Comparison of ENCODE assay signal across 9 cellular contexts in genomic region chr1:46517010-46517600, GRCh38. TPM values are rescaled to one million over a fixed set of nuclear protein-coding genes. Genes with fewer than 3 reads are reported as not detected.
DNase-seq lines count a peak whose midpoint lies in the region; TF ChIP-seq lines count a peak whose summit lies in the region.
"Had no signal": no experiment of that assay in that cellular context is flagged by ENCODE, and none has a peak within 500 bp of the region (broad histone marks: within the 10 kb centered on the region; RNA-seq: fewer than 3 reads in every experiment).

No MANE protein-coding gene starts in this region.

- peak; percentile 93 for DNase-seq in NCI-H510A (lab: John Stamatoyannopoulos, UW)
- DNase-seq in esophagus squamous epithelium (lab: John Stamatoyannopoulos, UW): no peak
- peak; percentile 82 for DNase-seq in transverse colon
- DNase-seq in MG63: no peak
- no peak for DNase-seq in testis
- no peak for DNase-seq in HFFc6
- DNase-seq: foreskin melanocyte had no signal

- H3K4me3 Mint-ChIP-seq in HFFc6: no peak overlapping the region

- 7 to 13% methylated on average over 7 of the region's 10 CpGs for WGBS in esophagus squamous epithelium, 2 donors
- WGBS in transverse colon (ENCODE audit: low coverage in 1 of 2), 2 donors: 10 to 33% methylated on average over 1 to 10 of the region's 10 CpGs
- 40 to 43% methylated on average over 8 to 10 of the region's 10 CpGs for WGBS in testis, 2 donors

- peaks cover 17% of the 10 kb centered on the region for H3K27me3 Mint-ChIP-seq in HFFc6 (ENCODE audit: insufficient read depth)

- H3K27me3 ChIP-seq in esophagus squamous epithelium (peaks cover 0 to 33% (median 0%) of the 10 kb centered on the region in 4 donors), transverse colon (peaks cover 7% of the 10 kb centered on the region), MG63 (no peaks in the 10 kb centered on the region), testis (no peaks in the 10 kb centered on the region)

- TF ChIP-seq POLR2A in esophagus squamous epithelium (IDR thresholded peaks at IDR 0.05): no peak
- peak; percentile 33 for TF ChIP-seq POLR2A in transverse colon (IDR thresholded peaks at IDR 0.05)
- TF ChIP-seq POLR2A in testis (IDR thresholded peaks at IDR 0.05): no peak

- peak; percentile 100 for TF ChIP-seq EP300 in Ishikawa (IDR thresholded peaks at IDR 0.05; ENCODE audit: borderline replicate concordance)
- no peak for TF ChIP-seq EP300 in transverse colon (IDR thresholded peaks at IDR 0.05; ENCODE audit: low read depth)

- no peaks in the 10 kb centered on the region for H3K9me3 Mint-ChIP-seq in HFFc6

- H3K27ac ChIP-seq in esophagus squamous epithelium (peak overlapping the region; percentile 16 to 79 (median 58)), transverse colon (peak overlapping the region; percentile 24 to 62 (median 52)), testis (no peak overlapping the region)

- H3K9me3 ChIP-seq in esophagus squamous epithelium (no peaks in the 10 kb centered on the region), transverse colon (no peaks in the 10 kb centered on the region), MG63 (no peaks in the 10 kb centered on the region), testis (no peaks in the 10 kb centered on the region)

- TF ChIP-seq CTCF in esophagus squamous epithelium (IDR thresholded peaks at IDR 0.05) (no peak), transverse colon (IDR thresholded peaks at IDR 0.05) (no peak), testis (IDR thresholded peaks at IDR 0.05) (no peak), HFFc6 (IDR thresholded peaks at IDR 0.05) (no peak)

- in situ Hi-C loops in transverse colon (cut with MboI; ENCODE audit: low pct_ligation_motif_present in 1 of 4, low pct_unique_long_range_greater_than_20kb in 1 of 4, low sequenced_read_pairs in 3 of 4): no loop called here

- H3K4me1 ChIP-seq in esophagus squamous epithelium (peaks cover 4 to 50% (median 5%) of the 10 kb centered on the region in 3 donors), transverse colon (peaks cover 0 to 20% (median 9%) of the 10 kb centered on the region in 4 donors), testis (no peaks in the 10 kb centered on the region)

- peaks cover 34% of the 10 kb centered on the region for H3K4me1 Mint-ChIP-seq in HFFc6 (ENCODE audit: low read depth)

- H3K4me3 ChIP-seq in esophagus squamous epithelium (no peak overlapping the region), transverse colon (peak overlapping the region in 1 of 4 donors; percentile 2), MG63 (no peak overlapping the region), testis (no peak overlapping the region)

- H3K36me3 Mint-ChIP-seq in HFFc6 (ENCODE audit: low read depth): no peaks in the 10 kb centered on the region

- peak; percentile 23; the same call in 1 of the 2 replicates for TF ChIP-seq RAD21 in Ishikawa (IDR thresholded peaks at IDR 0.05; ENCODE audit: low read depth)

- no peak overlapping the region for H3K27ac Mint-ChIP-seq in HFFc6

- intact Hi-C loops in esophagus squamous epithelium (cut with DNase I): no loop called here
- intact Hi-C loops in transverse colon (cut with DNase I; ENCODE audit: low total_unique reads): no loop called here
- intact Hi-C loops in testis (cut with DNase I; ENCODE audit: low total_unique reads): no loop called here

- H3K36me3 ChIP-seq in esophagus squamous epithelium (no peaks in the 10 kb centered on the region), transverse colon (no peaks in the 10 kb centered on the region), MG63 (no peaks in the 10 kb centered on the region), testis (ENCODE audit: low read depth, missing control alignments) (no peaks in the 10 kb centered on the region)

TF ChIP-seq in Ishikawa, 13 proteins besides CTCF, POLR2A, EP300 and RAD21:
- TF ChIP-seq TCF12 (IDR thresholded peaks at IDR 0.05; ENCODE audit: low read depth) (peak; percentile 99), TEAD4 (IDR thresholded peaks at IDR 0.05) (peak; percentile 99), NFIC (IDR thresholded peaks at IDR 0.05) (peak; percentile 97), TAF1 (IDR thresholded peaks at IDR 0.05; ENCODE audit: low read depth) (peak; percentile 8; the same call in 1 of the 2 replicates), MAX (IDR thresholded peaks at IDR 0.05) (peak; percentile 75), CREB1 (IDR thresholded peaks at IDR 0.05; ENCODE audit: low read depth) (no peak; the same call in 1 of the 2 replicates), YY1 (IDR thresholded peaks at IDR 0.05; ENCODE audit: low read depth) (0 out of 2 replicates have a peak, but pooled peaks have one; percentile 7), FOXM1 (IDR thresholded peaks at IDR 0.05; ENCODE audit: borderline replicate concordance, low read depth) (peak; percentile 99), CEBPB (IDR thresholded peaks at IDR 0.05) (peak; percentile 58; the same call in 1 of the 2 replicates), ZBTB7A (IDR thresholded peaks at IDR 0.05; ENCODE audit: low read depth) (peak; percentile 80), EGR1 (IDR thresholded peaks at IDR 0.05) (peak; percentile 72; the same call in 1 of the 2 replicates)
- TF ChIP-seq, protein P1, sequence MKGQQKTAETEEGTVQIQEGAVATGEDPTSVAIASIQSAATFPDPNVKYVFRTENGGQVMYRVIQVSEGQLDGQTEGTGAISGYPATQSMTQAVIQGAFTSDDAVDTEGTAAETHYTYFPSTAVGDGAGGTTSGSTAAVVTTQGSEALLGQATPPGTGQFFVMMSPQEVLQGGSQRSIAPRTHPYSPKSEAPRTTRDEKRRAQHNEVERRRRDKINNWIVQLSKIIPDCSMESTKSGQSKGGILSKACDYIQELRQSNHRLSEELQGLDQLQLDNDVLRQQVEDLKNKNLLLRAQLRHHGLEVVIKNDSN (IDR thresholded peaks at IDR 0.05): no peak
- TF ChIP-seq, protein P2, sequence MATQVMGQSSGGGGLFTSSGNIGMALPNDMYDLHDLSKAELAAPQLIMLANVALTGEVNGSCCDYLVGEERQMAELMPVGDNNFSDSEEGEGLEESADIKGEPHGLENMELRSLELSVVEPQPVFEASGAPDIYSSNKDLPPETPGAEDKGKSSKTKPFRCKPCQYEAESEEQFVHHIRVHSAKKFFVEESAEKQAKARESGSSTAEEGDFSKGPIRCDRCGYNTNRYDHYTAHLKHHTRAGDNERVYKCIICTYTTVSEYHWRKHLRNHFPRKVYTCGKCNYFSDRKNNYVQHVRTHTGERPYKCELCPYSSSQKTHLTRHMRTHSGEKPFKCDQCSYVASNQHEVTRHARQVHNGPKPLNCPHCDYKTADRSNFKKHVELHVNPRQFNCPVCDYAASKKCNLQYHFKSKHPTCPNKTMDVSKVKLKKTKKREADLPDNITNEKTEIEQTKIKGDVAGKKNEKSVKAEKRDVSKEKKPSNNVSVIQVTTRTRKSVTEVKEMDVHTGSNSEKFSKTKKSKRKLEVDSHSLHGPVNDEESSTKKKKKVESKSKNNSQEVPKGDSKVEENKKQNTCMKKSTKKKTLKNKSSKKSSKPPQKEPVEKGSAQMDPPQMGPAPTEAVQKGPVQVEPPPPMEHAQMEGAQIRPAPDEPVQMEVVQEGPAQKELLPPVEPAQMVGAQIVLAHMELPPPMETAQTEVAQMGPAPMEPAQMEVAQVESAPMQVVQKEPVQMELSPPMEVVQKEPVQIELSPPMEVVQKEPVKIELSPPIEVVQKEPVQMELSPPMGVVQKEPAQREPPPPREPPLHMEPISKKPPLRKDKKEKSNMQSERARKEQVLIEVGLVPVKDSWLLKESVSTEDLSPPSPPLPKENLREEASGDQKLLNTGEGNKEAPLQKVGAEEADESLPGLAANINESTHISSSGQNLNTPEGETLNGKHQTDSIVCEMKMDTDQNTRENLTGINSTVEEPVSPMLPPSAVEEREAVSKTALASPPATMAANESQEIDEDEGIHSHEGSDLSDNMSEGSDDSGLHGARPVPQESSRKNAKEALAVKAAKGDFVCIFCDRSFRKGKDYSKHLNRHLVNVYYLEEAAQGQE (IDR thresholded peaks at IDR 0.05; ENCODE audit: low read depth): 0 out of 2 replicates have a peak, but pooled peaks have one; percentile 30

RNA-seq across cellular contexts. Expression of gene DMBX1, which starts 27.5 kb away (rescaled TPM):
- total RNA-seq in esophagus squamous epithelium: not detected
- not detected for total RNA-seq in transverse colon
- total RNA-seq in MG63 (2014; rRNA removed; shearing (Covaris generic); ENCODE audit: low replicate concordance): not detected in 2 replicates
- total RNA-seq in testis: 1 to 10 TPM; 1.7 to 2.0 TPM
- polyA plus RNA-seq in testis (ENCODE audit: insufficient read depth, low read depth, low replicate concordance): 1.1 TPM
- total RNA-seq in HFFc6 (2021; fragmentation: NEBNext Ultra II Directional; extraction: Animal tissue kit (Norgen Biotek cat#: 25700)): not detected
- total RNA-seq: activated CD8-positive, alpha-beta memory T cell treated with anti-CD3 and anti-CD28 coated beads for 36 hours had no signal

RNA-seq across cellular contexts. Expression of gene KNCN, which starts 34.3 kb away (rescaled TPM):
- total RNA-seq in esophagus squamous epithelium (not detected), transverse colon (not detected), testis (under 1 TPM; 0.43 to 0.47 TPM)
- total RNA-seq in MG63 (2014; rRNA removed; shearing (Covaris generic); ENCODE audit: low replicate concordance): not detected in 2 replicates
- 4.0 TPM for polyA plus RNA-seq in testis (ENCODE audit: insufficient read depth, low read depth, low replicate concordance)
- total RNA-seq in HFFc6 (2021; fragmentation: NEBNext Ultra II Directional; extraction: Animal tissue kit (Norgen Biotek cat#: 25700)): not detected
- total RNA-seq: activated CD8-positive, alpha-beta memory T cell treated with anti-CD3 and anti-CD28 coated beads for 36 hours had no signal

Comparison
In these comparisons a context has a peak if more than half of its experiments do, and no peak if none do; other contexts are left out.
1. DNase-seq: peak in NCI-H510A (single experiment) and transverse colon (single experiment); none in esophagus squamous epithelium (single experiment), MG63 (single experiment), testis (single experiment) and HFFc6 (single experiment).
2. H3K27ac ChIP-seq: peak in esophagus squamous epithelium (4 of 4) and transverse colon (4 of 4); none in testis (0 of 2).